In the genomic region with DNA sequence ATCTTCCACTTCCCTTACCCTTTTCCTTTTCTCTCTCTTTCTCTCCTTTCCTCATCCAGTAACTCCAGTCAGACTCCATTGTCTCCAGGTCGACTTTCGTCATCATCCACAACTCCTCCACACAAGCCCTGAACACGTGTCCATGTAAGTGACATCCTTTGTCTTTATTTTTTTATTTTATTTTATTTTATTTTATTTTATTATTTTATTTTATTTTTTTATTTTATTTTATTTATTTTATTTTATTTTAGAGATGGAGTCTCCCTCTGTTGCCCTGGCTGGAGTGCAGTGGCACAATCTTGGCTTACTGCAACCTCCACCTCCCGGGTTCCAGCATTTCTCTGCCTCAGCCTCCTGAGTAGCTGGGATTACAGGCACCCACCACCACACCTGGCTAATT, we compare ENCODE assay signal across 4 cellular contexts.
DNase-seq lines count a peak whose midpoint lies in the region; ATAC-seq and TF ChIP-seq lines count a peak whose summit lies in the region.
"Not testable (repeated sequence)": the region's sequence is repeated elsewhere in the genome, so short reads cannot be mapped to it uniquely, and the experiment has no call there.

No MANE protein-coding gene starts in this region.

- not testable (repeated sequence) for H3K36me3 Mint-ChIP-seq in WTC11; endodermal cell (ENCODE audit: low read depth); endothelial cell (ENCODE audit: low read depth, unreplicated experiment)

- not testable (repeated sequence) for H3K9me1 ChIP-seq in IMR-90 (ENCODE audit: insufficient read depth, low read length)

- not testable (repeated sequence) for H3K4me2 ChIP-seq in IMR-90 (ENCODE audit: low read depth, low read length)

- POLR2A ChIA-PET in IMR-90 (lab: Charles Lee; ENCODE audit: unreplicated experiment); WTC11 (lab: Charles Lee): not testable (repeated sequence)

- not testable (repeated sequence) for H3K27ac Mint-ChIP-seq in WTC11
- H3K27ac Mint-ChIP-seq in endodermal cell (peak overlapping the region; percentile 59), endothelial cell (ENCODE audit: unreplicated experiment) (peak overlapping the region; percentile 84)

- not testable (repeated sequence) for DNase-seq in IMR-90; WTC11 (ENCODE audit: low spot score); endodermal cell; endothelial cell (ENCODE audit: low spot score)

- CTCF ChIA-PET in IMR-90 (lab: Yijun Ruan, JAX); WTC11 (lab: Charles Lee): not testable (repeated sequence)

- H3K27me3 ChIP-seq in IMR-90 (ENCODE audit: control insufficient read depth, insufficient read depth, low read length); endodermal cell (ENCODE audit: control insufficient read depth, insufficient read depth, low read length, poor library complexity, severe bottlenecking): not testable (repeated sequence)

- not testable (repeated sequence) for H2BK120ac ChIP-seq in IMR-90 (ENCODE audit: low read depth, low read length)

- H4K91ac ChIP-seq in IMR-90 (ENCODE audit: insufficient read depth, low read depth, low read length) = not testable (repeated sequence)

- H2BK5ac ChIP-seq in IMR-90 (ENCODE audit: low read depth, low read length, poor library complexity, severe bottlenecking) = not testable (repeated sequence)

- not testable (repeated sequence) for TF ChIP-seq RAD21 in IMR-90 (IDR thresholded peaks at IDR 0.05; ENCODE audit: low read length)

- H3K9ac ChIP-seq in IMR-90 (ENCODE audit: low read depth, low read length); endodermal cell (ENCODE audit: extremely low read depth, low read length, poor library complexity, severe bottlenecking): not testable (repeated sequence)

- not testable (repeated sequence) for H3K14ac ChIP-seq in IMR-90 (replicated peaks; ENCODE audit: low read depth, low read length)

- not testable (repeated sequence) for H3K9me3 ChIP-seq in IMR-90 (ENCODE audit: control insufficient read depth, insufficient read depth, low read length); endodermal cell (ENCODE audit: control insufficient read depth, low read length)

- not testable (repeated sequence) for H3K4ac ChIP-seq in IMR-90 (ENCODE audit: low read depth, low read length)

- not testable (repeated sequence) for H2AK9ac ChIP-seq in IMR-90 (replicated peaks; ENCODE audit: low read depth, low read length, poor library complexity)

- intact Hi-C loops in IMR-90 (cut with micrococcal nuclease) = not testable (repeated sequence)

- H3K56ac ChIP-seq in IMR-90 (ENCODE audit: extremely low read depth, insufficient read depth, low read length) = not testable (repeated sequence)

- not testable (repeated sequence) for H3K4me1 ChIP-seq in IMR-90 (ENCODE audit: control insufficient read depth, insufficient read depth, low read length); endodermal cell (ENCODE audit: control insufficient read depth, insufficient read depth, low read length)

- H3K79me1 ChIP-seq in IMR-90 (ENCODE audit: low read depth in 1 of 2, low read length in 2 of 2) = not testable (repeated sequence)

- not testable (repeated sequence) for H3K36me3 ChIP-seq in IMR-90 (ENCODE audit: control insufficient read depth, insufficient read depth, low read length); endodermal cell (ENCODE audit: control insufficient read depth, insufficient read depth, low read length)

- not testable (repeated sequence) for H3K27ac ChIP-seq in IMR-90 (ENCODE audit: insufficient read depth, low read length); endodermal cell (ENCODE audit: low read depth, low read length)

- in situ Hi-C loops in IMR-90 (cut with MboI; ENCODE audit: low sequenced_read_pairs) = not testable (repeated sequence)

- dilution Hi-C loops in IMR-90 (cut with HindIII; ENCODE audit: low sequenced_read_pairs, unreplicated experiment) = not testable (repeated sequence)

- H2BK20ac ChIP-seq in IMR-90 (ENCODE audit: low read depth, low read length) = peak overlapping the region; percentile 85; the same call in 1 of the 2 replicates

- BruUV-seq in IMR-90 (replicated peaks; lab: Mats Ljungman, UMichigan) = not testable (repeated sequence)

- not testable (repeated sequence) for H4K8ac ChIP-seq in IMR-90 (ENCODE audit: low read depth in 2 of 2, low read length in 2 of 2)

- H2BK15ac ChIP-seq in IMR-90 (ENCODE audit: low read depth, low read length) = peak overlapping the region; percentile 61; the same call in 1 of the 3 replicates

- not testable (repeated sequence) for H3K4me3 Mint-ChIP-seq in WTC11; endodermal cell; endothelial cell (ENCODE audit: unreplicated experiment)

- not testable (repeated sequence) for TF ChIP-seq CTCF in IMR-90 (conservative IDR thresholded peaks at IDR 0.05; ENCODE audit: low read depth, low read length); WTC11 (IDR thresholded peaks at IDR 0.05); endodermal cell (conservative IDR thresholded peaks at IDR 0.05); endothelial cell (IDR thresholded peaks at IDR 0.05; ENCODE audit: unreplicated experiment)

- not testable (repeated sequence) for H3K18ac ChIP-seq in IMR-90 (ENCODE audit: low read depth, low read length)

- not testable (repeated sequence) for H3K23ac ChIP-seq in IMR-90 (ENCODE audit: low read depth, low read length)

- not testable (repeated sequence) for H2AFZ ChIP-seq in IMR-90 (replicated peaks; ENCODE audit: low read length, poor library complexity)

- ATAC-seq in IMR-90 (ENCODE audit: low read depth); WTC11: not testable (repeated sequence)

- not testable (repeated sequence) for H4K5ac ChIP-seq in IMR-90 (ENCODE audit: low read depth, low read length)

- H3K4me3 ChIP-seq in IMR-90 (ENCODE audit: insufficient read depth, low read depth, low read length); endodermal cell (ENCODE audit: low read length): not testable (repeated sequence)

- not testable (repeated sequence) for TF ChIP-seq POLR2A in IMR-90 (IDR thresholded peaks at IDR 0.05; ENCODE audit: low read depth, low read length)

- H3K4me1 Mint-ChIP-seq in WTC11, endodermal cell: not testable (repeated sequence)
- H3K4me1 Mint-ChIP-seq in endothelial cell (ENCODE audit: unreplicated experiment) = peaks cover 38% of the 10 kb centered on the region

- peak overlapping the region; percentile 67; the same call in 1 of the 2 replicates for H2AK5ac ChIP-seq in IMR-90 (ENCODE audit: low read depth, low read length)

- H3K27me3 Mint-ChIP-seq in WTC11 (ENCODE audit: low read depth); endodermal cell (ENCODE audit: insufficient read depth); endothelial cell (ENCODE audit: unreplicated experiment): not testable (repeated sequence)

- no CpG with 5 or more reads among the region's 4 CpGs for WGBS in IMR-90 (ENCODE audit: extremely low coverage in 2 of 2, insufficient read length in 1 of 2), 2 experiments
- WGBS in endodermal cell (ENCODE audit: insufficient coverage in 1 of 2, insufficient read length in 1 of 2), 2 experiments = 100% methylated on average over 4 of the region's 4 CpGs; no CpG with 5 or more reads in 1 of the 2 experiments

- H4K20me1 ChIP-seq in IMR-90 (ENCODE audit: insufficient read depth, low read length) = not testable (repeated sequence)

- H3K9me3 Mint-ChIP-seq in WTC11; endodermal cell; endothelial cell (ENCODE audit: unreplicated experiment): not testable (repeated sequence)

TF ChIP-seq in WTC11, 78 proteins besides CTCF, POLR2A, EP300 and RAD21:
- peak; percentile 99 for TF ChIP-seq HMGA2 (CRISPR knock-in tag; IDR thresholded peaks at IDR 0.05)
